Comparison of ENCODE assay signal across 11 cellular contexts in genomic region chr12:63918788-63919300, GRCh38.
DNase-seq lines count a peak whose midpoint lies in the region; ATAC-seq and TF ChIP-seq lines count a peak whose summit lies in the region.
"Had no signal": no experiment of that assay in that cellular context is flagged by ENCODE, and none has a peak within 500 bp of the region (broad histone marks: within the 10 kb centered on the region; RNA-seq: fewer than 3 reads in every experiment).

No MANE protein-coding gene starts in this region.

- H3K36me3 Mint-ChIP-seq in osteocyte (ENCODE audit: unreplicated experiment): no peaks in the 10 kb centered on the region
- no peaks in the 10 kb centered on the region for H3K36me3 Mint-ChIP-seq in activated T-helper 1 cell treated with anti-CD3 and anti-CD28 coated beads, Interleukin-12 subunit alpha, Interleukin-12 subunit beta, Interleukin-2, Interleukin-4 antibody, amounts not matched to agents 30 ng/mL and 10 ng/mL and 1 ng/mL, durations not matched to agents 14 hours and 24 hours and 36 hours (ENCODE audit: low read depth)

- peaks cover 22% of the 10 kb centered on the region for H3F3A ChIP-seq in PC-3 (ENCODE audit: low read length, unreplicated experiment)

- peak overlapping the region; percentile 92 for H3K27ac Mint-ChIP-seq in osteocyte (ENCODE audit: unreplicated experiment)
- no peak overlapping the region for H3K27ac Mint-ChIP-seq in activated T-helper 1 cell treated with anti-CD3 and anti-CD28 coated beads, Interleukin-12 subunit alpha, Interleukin-12 subunit beta, Interleukin-2, Interleukin-4 antibody, amounts not matched to agents 30 ng/mL and 10 ng/mL and 1 ng/mL, durations not matched to agents 14 hours and 24 hours and 36 hours

- no peaks in the 10 kb centered on the region for H3K27me3 Mint-ChIP-seq in osteocyte (ENCODE audit: unreplicated experiment)
- H3K27me3 Mint-ChIP-seq in activated T-helper 1 cell treated with anti-CD3 and anti-CD28 coated beads, Interleukin-12 subunit alpha, Interleukin-12 subunit beta, Interleukin-2, Interleukin-4 antibody, amounts not matched to agents 30 ng/mL and 10 ng/mL and 1 ng/mL, durations not matched to agents 14 hours and 24 hours and 36 hours (ENCODE audit: insufficient read depth): peaks cover 6% of the 10 kb centered on the region

- DNase-seq in DMS53 treated with DMSO at 0.1 percent for 48 hours (lab: John Stamatoyannopoulos, UW; ENCODE audit: unreplicated experiment) (peak; percentile 71), PC-3 (peak; percentile 95), epithelial cell of esophagus (ENCODE audit: low read depth) (peak; percentile 90), osteocyte (ENCODE audit: extremely low spot score, unreplicated experiment) (no peak), NCI-H446 (lab: John Stamatoyannopoulos, UW) (no peak), C1 segment of cervical spinal cord (lab: John Stamatoyannopoulos, UW) (no peak), NCI-H1436 treated with DMSO at 0.1 percent for 48 hours (lab: John Stamatoyannopoulos, UW) (no peak)
- DNase-seq in activated T-helper 1 cell treated with anti-CD3 and anti-CD28 coated beads, Interleukin-12 subunit alpha, Interleukin-12 subunit beta, Interleukin-2, Interleukin-4 antibody, amounts not matched to agents 30 ng/mL and 10 ng/mL and 1 ng/mL, durations not matched to agents 14 hours and 24 hours and 36 hours (ENCODE audit: low spot score): no peak
- DNase-seq: NCI-H1694; stimulated activated naive CD4-positive, alpha-beta T cell treated with Interleukin-2 at 50 U/mL for 16 hours had no signal

- POLR2A ChIA-PET in PC-3 (lab: Charles Lee; ENCODE audit: unreplicated experiment): interaction anchor here (0.6 kb wide), 1 partner anchor 1173 kb away, joined by 3 read pairs; no protein-coding TSS in a partner anchor

- TF ChIP-seq CTCF in PC-3 (conservative IDR thresholded peaks at IDR 0.05; ENCODE audit: low read depth, low read length): no peak
- TF ChIP-seq CTCF in epithelial cell of esophagus (IDR thresholded peaks at IDR 0.05; ENCODE audit: insufficient read depth, low read depth, low read length, missing control alignments): no peak
- TF ChIP-seq CTCF in osteocyte (IDR thresholded peaks at IDR 0.05): no peak

- no peaks in the 10 kb centered on the region for H3K9me3 Mint-ChIP-seq in osteocyte (ENCODE audit: unreplicated experiment)
- H3K9me3 Mint-ChIP-seq in activated T-helper 1 cell treated with anti-CD3 and anti-CD28 coated beads, Interleukin-12 subunit alpha, Interleukin-12 subunit beta, Interleukin-2, Interleukin-4 antibody, amounts not matched to agents 30 ng/mL and 10 ng/mL and 1 ng/mL, durations not matched to agents 14 hours and 24 hours and 36 hours: no peaks in the 10 kb centered on the region

- intact Hi-C loops in PC-3 (cut with micrococcal nuclease): loop anchor here (1.0 to 5.0 kb wide), 6 partner anchors 18 to 262 kb away; no protein-coding TSS in a partner anchor
- intact Hi-C loops in activated T-helper 1 cell treated with anti-CD3 and anti-CD28 coated beads, Interleukin-12 subunit alpha, Interleukin-12 subunit beta, Interleukin-2, Interleukin-4 antibody, amounts not matched to agents 30 ng/mL and 10 ng/mL and 1 ng/mL, durations not matched to agents 14 hours and 24 hours and 36 hours (cut with micrococcal nuclease): no loop called here

- H3K4me3 ChIP-seq in PC-3 (ENCODE audit: low read length) (peak overlapping the region; percentile 55; the same call in 1 of the 2 replicates), epithelial cell of esophagus (ENCODE audit: low read length) (no peak overlapping the region)

- H3K27ac ChIP-seq in PC-3 (ENCODE audit: low read length): peak overlapping the region; percentile 99

- no peaks in the 10 kb centered on the region for H3K9me3 ChIP-seq in PC-3 (ENCODE audit: low read length)

- no peak overlapping the region for H2AFZ ChIP-seq in PC-3 (ENCODE audit: low read length)

- peak overlapping the region; percentile 82 for H3K4me2 ChIP-seq in PC-3 (ENCODE audit: low read length)

- H3K36me3 ChIP-seq in PC-3 (ENCODE audit: low read depth, low read length): no peaks in the 10 kb centered on the region

- peak; percentile 76 for ATAC-seq in PC-3

- peak overlapping the region; percentile 1 for H3K4me3 Mint-ChIP-seq in osteocyte (ENCODE audit: unreplicated experiment)
- no peak overlapping the region for H3K4me3 Mint-ChIP-seq in activated T-helper 1 cell treated with anti-CD3 and anti-CD28 coated beads, Interleukin-12 subunit alpha, Interleukin-12 subunit beta, Interleukin-2, Interleukin-4 antibody, amounts not matched to agents 30 ng/mL and 10 ng/mL and 1 ng/mL, durations not matched to agents 14 hours and 24 hours and 36 hours
- H3K4me3 Mint-ChIP-seq: neural crest cell had no signal

- peaks cover 54% of the 10 kb centered on the region for H3K4me1 Mint-ChIP-seq in osteocyte (ENCODE audit: unreplicated experiment)
- no peaks in the 10 kb centered on the region for H3K4me1 Mint-ChIP-seq in activated T-helper 1 cell treated with anti-CD3 and anti-CD28 coated beads, Interleukin-12 subunit alpha, Interleukin-12 subunit beta, Interleukin-2, Interleukin-4 antibody, amounts not matched to agents 30 ng/mL and 10 ng/mL and 1 ng/mL, durations not matched to agents 14 hours and 24 hours and 36 hours (ENCODE audit: low read depth)

- CTCF ChIA-PET in PC-3 (lab: Charles Lee): no interaction called here

- no TSS peak for BruUV-seq in PC-3 (replicated peaks; lab: Mats Ljungman, UMichigan)

- H3K79me2 ChIP-seq in PC-3 (ENCODE audit: low read length): peaks cover 81% of the 10 kb centered on the region

- peaks cover 73% of the 10 kb centered on the region for H3K4me1 ChIP-seq in PC-3 (ENCODE audit: insufficient read depth, low read length)

- peak overlapping the region; percentile 90 for H3K9ac ChIP-seq in PC-3 (ENCODE audit: low read length)

- no peaks in the 10 kb centered on the region for H4K20me1 ChIP-seq in PC-3 (ENCODE audit: low read length)

- H3K27me3 ChIP-seq in PC-3 (ENCODE audit: low read length): no peaks in the 10 kb centered on the region

- H3K9me2 ChIP-seq in PC-3 (replicated peaks; ENCODE audit: low read length): no peaks in the 10 kb centered on the region

Comparison
In these comparisons a context has a peak if more than half of its experiments do, and no peak if none do; other contexts are left out.
1. DNase-seq: peak in DMS53 treated with DMSO at 0.1 percent for 48 hours (single experiment), PC-3 (single experiment) and epithelial cell of esophagus (single experiment); none in osteocyte (single experiment), activated T-helper 1 cell treated with anti-CD3 and anti-CD28 coated beads, Interleukin-12 subunit alpha, Interleukin-12 subunit beta, Interleukin-2, Interleukin-4 antibody, amounts not matched to agents 30 ng/mL and 10 ng/mL and 1 ng/mL, durations not matched to agents 14 hours and 24 hours and 36 hours (single experiment), NCI-H446 (0 of 2), C1 segment of cervical spinal cord (0 of 14) and NCI-H1436 treated with DMSO at 0.1 percent for 48 hours (single experiment).